1 cellular context compared by ENCODE assay signal in the genomic region with DNA sequence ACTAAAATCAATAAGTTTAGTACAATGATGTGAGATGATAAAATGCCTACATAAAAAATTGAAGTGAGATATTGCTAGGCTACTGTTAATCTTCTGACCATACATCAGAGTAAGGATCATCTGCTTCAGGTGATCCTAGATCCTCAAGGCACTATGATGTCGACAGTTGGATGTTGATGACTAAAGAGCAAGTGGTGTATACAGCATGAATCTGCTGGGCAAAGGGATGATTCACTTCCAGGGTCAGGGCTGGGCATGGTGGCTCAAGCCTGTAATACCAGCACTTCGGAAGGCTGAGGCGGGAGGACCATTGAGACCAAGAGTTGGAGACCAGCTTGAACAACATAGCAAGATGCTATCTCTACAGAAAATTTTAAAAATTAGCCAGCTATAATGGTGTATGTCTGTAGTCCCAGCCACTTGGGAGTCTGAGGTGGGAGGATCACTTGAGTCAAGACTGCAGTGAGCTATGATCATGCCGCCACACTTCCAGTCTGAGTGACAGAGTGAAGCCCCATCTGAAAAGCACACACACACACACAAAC.
TF ChIP-seq lines count a peak whose summit lies in the region.

No MANE protein-coding gene starts in this region.

TF ChIP-seq in K562, 482 proteins besides CTCF, POLR2A, EP300 and RAD21:
- no peak for TF ChIP-seq TBL1XR1 (IDR thresholded peaks at IDR 0.05; ENCODE audit: low read length in 2 of 2)
- TF ChIP-seq U2AF1 (optimal IDR thresholded peaks at IDR 0.05; ENCODE audit: low read depth, low read length) = no peak
TF ChIP-seq in K562: peak in this region for 0.
